Comparison of ENCODE assay signal across 1 cellular context in the genomic region with DNA sequence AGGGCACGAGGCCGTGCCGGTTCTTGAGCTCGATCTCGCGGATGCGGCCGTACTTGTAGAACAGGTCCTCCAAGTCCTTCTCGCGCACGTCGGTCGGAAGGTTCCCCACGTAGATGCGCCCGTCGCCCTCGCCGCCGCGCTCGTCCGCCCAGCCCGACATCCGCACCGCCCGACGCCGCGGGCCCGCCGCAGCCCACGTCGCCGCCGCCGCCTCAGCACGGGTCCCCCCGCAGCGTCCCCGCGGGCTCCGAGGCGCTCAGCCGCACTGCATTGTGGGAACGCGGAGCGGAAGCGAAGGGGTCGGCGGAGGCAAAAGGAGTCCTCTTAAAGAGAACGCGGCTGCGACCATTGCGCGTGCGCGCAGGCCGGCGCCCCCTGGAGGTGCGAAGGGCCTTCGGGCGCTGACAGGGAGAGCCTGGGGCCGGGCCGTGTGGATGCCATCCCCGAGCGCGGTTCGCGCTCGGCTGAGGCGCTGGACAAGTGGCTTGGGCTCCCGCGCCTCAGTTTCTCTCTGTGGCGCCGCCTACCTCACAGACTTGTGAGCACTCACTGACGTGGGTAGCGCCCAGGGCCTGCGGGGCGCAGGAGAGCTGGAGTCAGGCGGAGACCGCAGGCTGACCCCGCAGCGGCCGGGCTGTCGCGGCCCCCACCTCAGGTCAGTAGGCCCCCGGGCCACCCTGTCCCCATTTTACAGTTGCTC.
TF ChIP-seq lines count a peak whose summit lies in the region.

TSS of gene SRSF9 (minus strand) at position 299 of the 700 bp plus-strand sequence. CDS start at position 160, 139 bp downstream.

TF ChIP-seq in HepG2, 621 proteins besides CTCF, POLR2A, EP300 and RAD21 (continued from another document):
- TF ChIP-seq, protein P1, sequence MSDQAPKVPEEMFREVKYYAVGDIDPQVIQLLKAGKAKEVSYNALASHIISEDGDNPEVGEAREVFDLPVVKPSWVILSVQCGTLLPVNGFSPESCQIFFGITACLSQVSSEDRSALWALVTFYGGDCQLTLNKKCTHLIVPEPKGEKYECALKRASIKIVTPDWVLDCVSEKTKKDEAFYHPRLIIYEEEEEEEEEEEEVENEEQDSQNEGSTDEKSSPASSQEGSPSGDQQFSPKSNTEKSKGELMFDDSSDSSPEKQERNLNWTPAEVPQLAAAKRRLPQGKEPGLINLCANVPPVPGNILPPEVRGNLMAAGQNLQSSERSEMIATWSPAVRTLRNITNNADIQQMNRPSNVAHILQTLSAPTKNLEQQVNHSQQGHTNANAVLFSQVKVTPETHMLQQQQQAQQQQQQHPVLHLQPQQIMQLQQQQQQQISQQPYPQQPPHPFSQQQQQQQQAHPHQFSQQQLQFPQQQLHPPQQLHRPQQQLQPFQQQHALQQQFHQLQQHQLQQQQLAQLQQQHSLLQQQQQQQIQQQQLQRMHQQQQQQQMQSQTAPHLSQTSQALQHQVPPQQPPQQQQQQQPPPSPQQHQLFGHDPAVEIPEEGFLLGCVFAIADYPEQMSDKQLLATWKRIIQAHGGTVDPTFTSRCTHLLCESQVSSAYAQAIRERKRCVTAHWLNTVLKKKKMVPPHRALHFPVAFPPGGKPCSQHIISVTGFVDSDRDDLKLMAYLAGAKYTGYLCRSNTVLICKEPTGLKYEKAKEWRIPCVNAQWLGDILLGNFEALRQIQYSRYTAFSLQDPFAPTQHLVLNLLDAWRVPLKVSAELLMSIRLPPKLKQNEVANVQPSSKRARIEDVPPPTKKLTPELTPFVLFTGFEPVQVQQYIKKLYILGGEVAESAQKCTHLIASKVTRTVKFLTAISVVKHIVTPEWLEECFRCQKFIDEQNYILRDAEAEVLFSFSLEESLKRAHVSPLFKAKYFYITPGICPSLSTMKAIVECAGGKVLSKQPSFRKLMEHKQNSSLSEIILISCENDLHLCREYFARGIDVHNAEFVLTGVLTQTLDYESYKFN (CRISPR knock-in tag; conservative IDR thresholded peaks at IDR 0.05), result no peak; the same call in 1 of the 2 replicates
- no peak for TF ChIP-seq XBP1 (CRISPR knock-in tag; IDR thresholded peaks at IDR 0.05)
- peak; percentile 39; the same call in 1 of the 2 replicates for TF ChIP-seq ZNF558 (CRISPR knock-in tag; IDR thresholded peaks at IDR 0.05; ENCODE audit: borderline replicate concordance)
- no peak for TF ChIP-seq ZNF207 (IDR thresholded peaks at IDR 0.05; ENCODE audit: borderline replicate concordance)
- peak; percentile 78 for TF ChIP-seq ZNF883 (CRISPR knock-in tag; IDR thresholded peaks at IDR 0.05; ENCODE audit: not compliant biosample characterization)
- TF ChIP-seq GTF2F1 (IDR thresholded peaks at IDR 0.05; ENCODE audit: low read length), result no peak
- no peak; the same call in 1 of the 2 replicates for TF ChIP-seq ZNF670 (CRISPR knock-in tag; IDR thresholded peaks at IDR 0.05; ENCODE audit: borderline replicate concordance)
- no peak; the same call in 1 of the 2 replicates for TF ChIP-seq ZNF572 (CRISPR knock-in tag; IDR thresholded peaks at IDR 0.05)
- TF ChIP-seq ATF7 (IDR thresholded peaks at IDR 0.05), result no peak
- TF ChIP-seq ATF7 (CRISPR knock-in tag; IDR thresholded peaks at IDR 0.05), result no peak
- TF ChIP-seq ZFP36L2 (CRISPR knock-in tag; IDR thresholded peaks at IDR 0.05), result no peak
- peak; percentile 52; the same call in 1 of the 2 replicates for TF ChIP-seq KLF6 (CRISPR knock-in tag; IDR thresholded peaks at IDR 0.05)
- TF ChIP-seq, protein P2, sequence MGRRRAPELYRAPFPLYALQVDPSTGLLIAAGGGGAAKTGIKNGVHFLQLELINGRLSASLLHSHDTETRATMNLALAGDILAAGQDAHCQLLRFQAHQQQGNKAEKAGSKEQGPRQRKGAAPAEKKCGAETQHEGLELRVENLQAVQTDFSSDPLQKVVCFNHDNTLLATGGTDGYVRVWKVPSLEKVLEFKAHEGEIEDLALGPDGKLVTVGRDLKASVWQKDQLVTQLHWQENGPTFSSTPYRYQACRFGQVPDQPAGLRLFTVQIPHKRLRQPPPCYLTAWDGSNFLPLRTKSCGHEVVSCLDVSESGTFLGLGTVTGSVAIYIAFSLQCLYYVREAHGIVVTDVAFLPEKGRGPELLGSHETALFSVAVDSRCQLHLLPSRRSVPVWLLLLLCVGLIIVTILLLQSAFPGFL (CRISPR knock-in tag; IDR thresholded peaks at IDR 0.05), result no peak
- TF ChIP-seq ZNF333 (CRISPR knock-in tag; IDR thresholded peaks at IDR 0.05; ENCODE audit: borderline replicate concordance), result no peak
- peak; percentile 76 for TF ChIP-seq POGZ (CRISPR knock-in tag; IDR thresholded peaks at IDR 0.05)
- TF ChIP-seq ARNTL (CRISPR knock-in tag; IDR thresholded peaks at IDR 0.05), result no peak
- TF ChIP-seq ZNF607 (CRISPR knock-in tag; IDR thresholded peaks at IDR 0.05; ENCODE audit: borderline replicate concordance), result 0 out of 2 replicates have a peak, but pooled peaks have one; percentile 44
- TF ChIP-seq PHF21A (CRISPR knock-in tag; IDR thresholded peaks at IDR 0.05), result peak; percentile 67
- TF ChIP-seq MBNL3 (CRISPR knock-in tag; conservative IDR thresholded peaks at IDR 0.05), result no peak
- TF ChIP-seq ZNF879 (CRISPR knock-in tag; IDR thresholded peaks at IDR 0.05), result no peak
- TF ChIP-seq TEAD3 (CRISPR knock-in tag; optimal IDR thresholded peaks at IDR 0.05; ENCODE audit: borderline replicate concordance), result peak; percentile 64
- no peak for TF ChIP-seq MTA3 (CRISPR knock-in tag; IDR thresholded peaks at IDR 0.05)
- 0 out of 2 replicates have a peak, but pooled peaks have one; percentile 74 for TF ChIP-seq ZNF20 (CRISPR knock-in tag; IDR thresholded peaks at IDR 0.05)
- no peak for TF ChIP-seq SSRP1 (CRISPR knock-in tag; IDR thresholded peaks at IDR 0.05)
- TF ChIP-seq, protein P3, sequence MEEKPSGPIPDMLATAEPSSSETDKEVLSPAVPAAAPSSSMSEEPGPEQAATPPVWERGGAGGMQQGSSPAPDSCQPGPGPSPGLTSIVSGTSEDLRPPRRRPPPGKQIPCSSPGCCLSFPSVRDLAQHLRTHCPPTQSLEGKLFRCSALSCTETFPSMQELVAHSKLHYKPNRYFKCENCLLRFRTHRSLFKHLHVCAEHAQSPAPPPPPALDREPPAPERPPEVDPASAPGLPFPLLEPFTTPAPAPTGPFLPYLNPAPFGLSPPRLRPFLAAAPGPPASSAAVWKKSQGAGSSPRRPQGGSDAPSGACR (CRISPR knock-in tag; IDR thresholded peaks at IDR 0.05), result no peak; the same call in 1 of the 2 replicates
- TF ChIP-seq ZSCAN22 (CRISPR knock-in tag; IDR thresholded peaks at IDR 0.05), result no peak
- TF ChIP-seq ZSCAN12 (CRISPR knock-in tag; IDR thresholded peaks at IDR 0.05), result peak; percentile 58; the same call in 1 of the 2 replicates
- TF ChIP-seq ZNF615 (CRISPR knock-in tag; IDR thresholded peaks at IDR 0.05; ENCODE audit: borderline replicate concordance), result no peak
- TF ChIP-seq AGO1 (IDR thresholded peaks at IDR 0.05; ENCODE audit: low read depth, low read length, poor library complexity, severe bottlenecking), result no peak
- TF ChIP-seq ZNF251 (CRISPR knock-in tag; IDR thresholded peaks at IDR 0.05), result no peak
- TF ChIP-seq, protein P4, sequence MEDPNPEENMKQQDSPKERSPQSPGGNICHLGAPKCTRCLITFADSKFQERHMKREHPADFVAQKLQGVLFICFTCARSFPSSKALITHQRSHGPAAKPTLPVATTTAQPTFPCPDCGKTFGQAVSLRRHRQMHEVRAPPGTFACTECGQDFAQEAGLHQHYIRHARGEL (CRISPR knock-in tag; IDR thresholded peaks at IDR 0.05), result no peak
- TF ChIP-seq ZNF547 (CRISPR knock-in tag; IDR thresholded peaks at IDR 0.05), result peak; percentile 68
- TF ChIP-seq ZFP90 (CRISPR knock-in tag; IDR thresholded peaks at IDR 0.05; ENCODE audit: borderline replicate concordance), result peak; percentile 72; the same call in 1 of the 2 replicates
- no peak for TF ChIP-seq EHMT2 (IDR thresholded peaks at IDR 0.05; ENCODE audit: borderline replicate concordance, low read depth, low read length)
